In the genomic region with DNA sequence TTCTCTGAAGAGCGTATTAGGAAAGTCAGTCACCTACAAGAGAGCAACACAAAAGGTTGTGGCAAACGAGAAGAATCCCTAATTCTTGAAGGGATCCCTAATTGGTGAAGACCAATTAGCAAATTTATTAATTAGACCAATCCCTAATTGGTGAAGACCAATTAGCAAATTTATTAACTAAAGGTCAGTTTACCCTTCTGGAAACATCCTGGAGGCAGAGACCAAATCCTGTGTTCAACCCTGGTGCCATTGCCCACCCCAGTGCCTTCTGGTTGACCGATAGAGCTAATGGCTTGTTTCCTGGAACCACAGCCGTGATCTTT, we compare ENCODE assay signal across 19 cellular contexts.
DNase-seq lines count a peak whose midpoint lies in the region; ATAC-seq, FAIRE-seq and TF ChIP-seq lines count a peak whose summit lies in the region.
"Had no signal": no experiment of that assay in that cellular context is flagged by ENCODE, and none has a peak within 500 bp of the region (broad histone marks: within the 10 kb centered on the region; RNA-seq: fewer than 3 reads in every experiment).

No MANE protein-coding gene starts in this region.

- H3K9me3 ChIP-seq in left ventricle myocardium inferior (replicated peaks) (no peaks in the 10 kb centered on the region), uterus (no peaks in the 10 kb centered on the region)
- H3K9me3 ChIP-seq: mucosa of descending colon, Peyer's patch had no signal

- H3K27ac ChIP-seq in left ventricle myocardium inferior (replicated peaks) (peak overlapping the region; percentile 75), brain microvascular endothelial cell (peak overlapping the region; percentile 84), uterus (peak overlapping the region; percentile 97 to 98)

- H3K27me3 Mint-ChIP-seq in mesothelial cell of epicardium (ENCODE audit: low read depth): no peaks in the 10 kb centered on the region
- no peaks in the 10 kb centered on the region for H3K27me3 Mint-ChIP-seq in stimulated activated naive CD8-positive, alpha-beta T cell treated with anti-CD3 and anti-CD28 coated beads, Interleukin-15, amount 100 ng/mL, for 72 hours
- H3K27me3 Mint-ChIP-seq: stimulated activated memory B cell treated with anti-CD40 and anti-IgM and Interleukin-4, amounts not matched to agents 10 μg/mL and 1 μg/mL and 100 μg/mL, for 72 hours had no signal

- no peak for TF ChIP-seq POLR2A in uterus (IDR thresholded peaks at IDR 0.05)
- TF ChIP-seq POLR2A in GM12892 (IDR thresholded peaks at IDR 0.05; ENCODE audit: low read depth, low read length): no peak

- TF ChIP-seq CTCF in left ventricle myocardium inferior (IDR thresholded peaks at IDR 0.05; ENCODE audit: borderline replicate concordance): no peak
- no peak for TF ChIP-seq CTCF in brain microvascular endothelial cell (IDR thresholded peaks at IDR 0.05; ENCODE audit: low read depth, low read length, missing control alignments)
- TF ChIP-seq CTCF in mesothelial cell of epicardium (IDR thresholded peaks at IDR 0.05; ENCODE audit: unreplicated experiment): no peak
- no peak for TF ChIP-seq CTCF in uterus (IDR thresholded peaks at IDR 0.05)

- FAIRE-seq in GM12892 (lab: Jason Lieb, UNC): no peak
- FAIRE-seq: colon, islet of Langerhans, small intestine had no signal

- H3K4me3 ChIP-seq in left ventricle myocardium inferior (no peak overlapping the region), brain microvascular endothelial cell (ENCODE audit: low read depth, low read length) (no peak overlapping the region), uterus (no peak overlapping the region)
- H3K4me3 ChIP-seq: mucosa of descending colon, Peyer's patch had no signal

- H3K4me1 ChIP-seq in left ventricle myocardium inferior (peaks cover 82% of the 10 kb centered on the region), uterus (peaks cover 4 to 12% of the 10 kb centered on the region in 2 donors)

- H3K27me3 ChIP-seq in left ventricle myocardium inferior (ENCODE audit: low read depth): no peaks in the 10 kb centered on the region
- no peaks in the 10 kb centered on the region for H3K27me3 ChIP-seq in brain microvascular endothelial cell (replicated peaks)
- H3K27me3 ChIP-seq in uterus: no peaks in the 10 kb centered on the region
- H3K27me3 ChIP-seq: Peyer's patch had no signal

- no peak for DNase-seq in left ventricle myocardium inferior
- no peak for DNase-seq in cardiac septum (ENCODE audit: low spot score)
- DNase-seq in brain microvascular endothelial cell: no peak
- no peak for DNase-seq in mesothelial cell of epicardium (ENCODE audit: low spot score in 2 of 2, unreplicated experiment in 2 of 2)
- no peak for DNase-seq in uterus
- no peak for DNase-seq in GM12892 (ENCODE audit: insufficient read length)
- no peak for DNase-seq in stimulated activated naive CD8-positive, alpha-beta T cell treated with anti-CD3 and anti-CD28 coated beads, Interleukin-15, amount 100 ng/mL, for 72 hours
- DNase-seq: activated B cell treated with CpG ODN at 0.5 μM for 24 hours, activated gamma-delta T cell, COR-L47, glutamatergic neuron, mucosa of descending colon, NCI-H2107 had no signal

- ATAC-seq in GM21360 (IDR thresholded peaks at IDR 0.05; ENCODE audit: unreplicated experiment): no peak
- no peak for ATAC-seq in stimulated activated naive CD8-positive, alpha-beta T cell treated with anti-CD3 and anti-CD28 coated beads, Interleukin-15, amount 100 ng/mL, for 72 hours
- ATAC-seq: stimulated activated memory B cell treated with anti-CD40 and anti-IgM and Interleukin-4, amounts not matched to agents 10 μg/mL and 1 μg/mL and 100 μg/mL, for 72 hours had no signal

- H3K27ac Mint-ChIP-seq in mesothelial cell of epicardium: peak overlapping the region; percentile 19
- no peak overlapping the region for H3K27ac Mint-ChIP-seq in stimulated activated naive CD8-positive, alpha-beta T cell treated with anti-CD3 and anti-CD28 coated beads, Interleukin-15, amount 100 ng/mL, for 72 hours
- H3K27ac Mint-ChIP-seq: activated B cell treated with CpG ODN at 0.5 μM for 24 hours; stimulated activated memory B cell treated with anti-CD40 and anti-IgM and Interleukin-4, amounts not matched to agents 10 μg/mL and 1 μg/mL and 100 μg/mL, for 72 hours had no signal

- H3K36me3 ChIP-seq in left ventricle myocardium inferior: no peaks in the 10 kb centered on the region
- H3K36me3 ChIP-seq in brain microvascular endothelial cell (replicated peaks): no peaks in the 10 kb centered on the region
- no peaks in the 10 kb centered on the region for H3K36me3 ChIP-seq in uterus
- H3K36me3 ChIP-seq: Peyer's patch had no signal

- intact Hi-C loops in left ventricle myocardium inferior (cut with micrococcal nuclease): no loop called here
- intact Hi-C loops in cardiac septum (cut with DNase I): loop anchor here (10.0 kb wide), 1 partner anchor 232 kb away; no protein-coding TSS in a partner anchor
- intact Hi-C loops in uterus (cut with DNase I; ENCODE audit: low total_unique reads): no loop called here

- H3K9me3 Mint-ChIP-seq in mesothelial cell of epicardium: no peaks in the 10 kb centered on the region
- no peaks in the 10 kb centered on the region for H3K9me3 Mint-ChIP-seq in stimulated activated naive CD8-positive, alpha-beta T cell treated with anti-CD3 and anti-CD28 coated beads, Interleukin-15, amount 100 ng/mL, for 72 hours
- H3K9me3 Mint-ChIP-seq: activated B cell treated with CpG ODN at 0.5 μM for 24 hours; stimulated activated memory B cell treated with anti-CD40 and anti-IgM and Interleukin-4, amounts not matched to agents 10 μg/mL and 1 μg/mL and 100 μg/mL, for 72 hours had no signal

- H3K4me1 Mint-ChIP-seq in mesothelial cell of epicardium: peaks cover 28% of the 10 kb centered on the region
- peaks cover 31% of the 10 kb centered on the region for H3K4me1 Mint-ChIP-seq in stimulated activated naive CD8-positive, alpha-beta T cell treated with anti-CD3 and anti-CD28 coated beads, Interleukin-15, amount 100 ng/mL, for 72 hours
- H3K4me1 Mint-ChIP-seq: activated B cell treated with CpG ODN at 0.5 μM for 24 hours had no signal

- H3K4me3 Mint-ChIP-seq in mesothelial cell of epicardium: no peak overlapping the region
- no peak overlapping the region for H3K4me3 Mint-ChIP-seq in stimulated activated naive CD8-positive, alpha-beta T cell treated with anti-CD3 and anti-CD28 coated beads, Interleukin-15, amount 100 ng/mL, for 72 hours
- H3K4me3 Mint-ChIP-seq: activated B cell treated with CpG ODN at 0.5 μM for 24 hours; stimulated activated memory B cell treated with anti-CD40 and anti-IgM and Interleukin-4, amounts not matched to agents 10 μg/mL and 1 μg/mL and 100 μg/mL, for 72 hours had no signal

- in situ Hi-C loops in brain microvascular endothelial cell (cut with HindIII; ENCODE audit: low pct_ligation_motif_present, low sequenced_read_pairs): no loop called here

- no peaks in the 10 kb centered on the region for H3K36me3 Mint-ChIP-seq in mesothelial cell of epicardium
